11 cellular contexts compared by ENCODE assay signal in genomic region chr11:94131363-94132115, GRCh38. TPM values are rescaled to one million over a fixed set of nuclear protein-coding genes. Genes with fewer than 3 reads are reported as not detected.
DNase-seq lines count a peak whose midpoint lies in the region; ATAC-seq and TF ChIP-seq lines count a peak whose summit lies in the region.
"Had no signal": no experiment of that assay in that cellular context is flagged by ENCODE, and none has a peak within 500 bp of the region (broad histone marks: within the 10 kb centered on the region; RNA-seq: fewer than 3 reads in every experiment).

No MANE protein-coding gene starts in this region.

- no peaks in the 10 kb centered on the region for H3K9me2 ChIP-seq in SK-N-SH

- H3K4me3 Mint-ChIP-seq in nephron progenitor cell, result no peak overlapping the region
- H3K4me3 Mint-ChIP-seq: activated CD8-positive, alpha-beta T cell treated with anti-CD3 and anti-CD28 coated beads, Interleukin-2, amount 10 ng/mL, durations not matched to agents 7 days and 5 days had no signal

- no peak overlapping the region for H2AFZ ChIP-seq in SK-N-SH (ENCODE audit: low read depth)

- no peaks in the 10 kb centered on the region for H3K36me3 ChIP-seq in SK-N-SH (replicated peaks in 1 of 2; ENCODE audit: control insufficient read depth in 1 of 2, insufficient read depth in 2 of 2, low read length in 1 of 2)
- H3K36me3 ChIP-seq in skeletal muscle tissue (ENCODE audit: control insufficient read depth in 3 of 3, insufficient read depth in 3 of 3, low read length in 3 of 3), result peaks cover 0 to 2% (median 0%) of the 10 kb centered on the region in 3 donors
- no peaks in the 10 kb centered on the region for H3K36me3 ChIP-seq in HAP-1 (replicated peaks)

- WGBS in SK-N-SH (ENCODE audit: low lambda C conversion rate), result 21% methylated on average over 1 of the region's 1 CpG

- H3K27me3 Mint-ChIP-seq in nephron progenitor cell (ENCODE audit: low read depth, poor library complexity), result no peaks in the 10 kb centered on the region

- H3K27ac ChIP-seq in SK-N-SH (ENCODE audit: low read depth in 2 of 2, low read length in 1 of 2), result peak overlapping the region; percentile 70 to 89
- peak overlapping the region; percentile 87 for H3K27ac ChIP-seq in skeletal muscle tissue (ENCODE audit: low read depth, low read length)

- H3K9me3 ChIP-seq in SK-N-SH, result no peaks in the 10 kb centered on the region
- no peaks in the 10 kb centered on the region for H3K9me3 ChIP-seq in skeletal muscle tissue (ENCODE audit: control insufficient read depth in 3 of 3, low read length in 3 of 3)
- no peaks in the 10 kb centered on the region for H3K9me3 ChIP-seq in HAP-1

- H3F3A ChIP-seq in SK-N-SH (replicated peaks; ENCODE audit: insufficient read depth), result peaks cover 25% of the 10 kb centered on the region

- ATAC-seq in GM18868 (IDR thresholded peaks at IDR 0.05; ENCODE audit: unreplicated experiment), result no peak
- ATAC-seq: activated CD8-positive, alpha-beta T cell treated with anti-CD3 and anti-CD28 coated beads, Interleukin-2, amount 10 ng/mL, durations not matched to agents 7 days and 5 days had no signal

- H3K4me3 ChIP-seq in SK-N-SH (ENCODE audit: low read depth in 2 of 2, low read length in 1 of 2) (peak overlapping the region; percentile 9 to 69; a peak in 3 of 4 replicates), foreskin fibroblast (ENCODE audit: low read depth in 1 of 2, low read length in 2 of 2) (peak overlapping the region; percentile 81 to 85), skeletal muscle tissue (ENCODE audit: low read length in 3 of 3) (peak overlapping the region in 2 of 3 donors; percentile 96 to 97), HAP-1 (no peak overlapping the region)

- CTCF ChIA-PET in SK-N-SH (lab: Yijun Ruan, JAX), result interaction anchor here (1.1 kb wide), 2 partner anchors 236 to 286 kb away, joined by 3 read pairs; no protein-coding TSS in a partner anchor

- H3K79me2 ChIP-seq in SK-N-SH (ENCODE audit: insufficient read depth), result peaks cover 69% of the 10 kb centered on the region

- TF ChIP-seq CTCF in SK-N-SH (IDR thresholded peaks at IDR 0.05) (no peak), foreskin fibroblast (IDR thresholded peaks at IDR 0.05; ENCODE audit: low read depth, low read length) (no peak), nephron progenitor cell (IDR thresholded peaks at IDR 0.05) (no peak)

- TF ChIP-seq RAD21 in SK-N-SH (IDR thresholded peaks at IDR 0.05; ENCODE audit: low read length), result no peak

- POLR2A ChIA-PET in SK-N-SH (lab: Yijun Ruan, JAX), result no interaction called here

- H3K4me2 ChIP-seq in SK-N-SH, result peak overlapping the region; percentile 85

- DNase-seq in HS-5 (ENCODE audit: low read depth) (peak; percentile 19), SK-N-SH (peak; percentile 44), foreskin fibroblast (peak; percentile 50 to 77), activated gamma-delta T cell treated with Interleukin-2 at 50 U/mL for 16 hours (no peak), nephron progenitor cell (no peak), HAP-1 (ENCODE audit: low spot score in 2 of 2) (no peak)
- DNase-seq: activated CD8-positive, alpha-beta T cell treated with anti-CD3 and anti-CD28 coated beads, Interleukin-2, amount 10 ng/mL, durations not matched to agents 7 days and 5 days; NCI-H1930; posterior cingulate gyrus had no signal

- in situ Hi-C loops in HAP-1 (cut with MboI; ENCODE audit: low sequenced_read_pairs), result loop anchor here (25.0 kb wide), 1 partner anchor 394 kb away; the partner anchor contains the start of genes C11orf54 and TAF1D

- no peak overlapping the region for H3K27ac Mint-ChIP-seq in nephron progenitor cell
- H3K27ac Mint-ChIP-seq: activated CD8-positive, alpha-beta T cell treated with anti-CD3 and anti-CD28 coated beads, Interleukin-2, amount 10 ng/mL, durations not matched to agents 7 days and 5 days had no signal

- H3K9me3 Mint-ChIP-seq in nephron progenitor cell, result no peaks in the 10 kb centered on the region

- peaks cover 24% of the 10 kb centered on the region; the same call in 1 of the 2 replicates for H4K20me1 ChIP-seq in SK-N-SH (ENCODE audit: insufficient read depth)

- H3K4me1 Mint-ChIP-seq in nephron progenitor cell, result peaks cover 29% of the 10 kb centered on the region

- H3K9ac ChIP-seq in SK-N-SH (peak overlapping the region; percentile 23; the same call in 1 of the 2 replicates), skeletal muscle tissue (ENCODE audit: low read depth in 1 of 3, low read length in 3 of 3) (peak overlapping the region in 1 of 3 donors; percentile 39)

- H3K4me1 ChIP-seq in SK-N-SH (ENCODE audit: control insufficient read depth in 1 of 2, insufficient read depth in 2 of 2, low read depth in 1 of 2, low read length in 1 of 2) (peaks cover 52 to 58% of the 10 kb centered on the region in 2 experiments), skeletal muscle tissue (ENCODE audit: control insufficient read depth in 3 of 3, insufficient read depth in 3 of 3, low read length in 3 of 3) (peaks cover 52 to 81% (median 65%) of the 10 kb centered on the region in 3 donors), HAP-1 (peaks cover 9% of the 10 kb centered on the region)

- H3K36me3 Mint-ChIP-seq in nephron progenitor cell (ENCODE audit: low read depth), result peaks cover 13% of the 10 kb centered on the region

- no peak for TF ChIP-seq EP300 in SK-N-SH (IDR thresholded peaks at IDR 0.05; ENCODE audit: borderline replicate concordance in 1 of 2, low read depth in 1 of 2, low read length in 1 of 2)

- H3K27me3 ChIP-seq in SK-N-SH (ENCODE audit: insufficient read depth) (no peaks in the 10 kb centered on the region), skeletal muscle tissue (ENCODE audit: control insufficient read depth in 3 of 3, insufficient read depth in 3 of 3, low read length in 3 of 3) (no peaks in the 10 kb centered on the region), HAP-1 (ENCODE audit: low read depth) (no peaks in the 10 kb centered on the region)

TF ChIP-seq in SK-N-SH, 30 proteins besides CTCF, POLR2A, EP300 and RAD21:
- TF ChIP-seq CHD2 (IDR thresholded peaks at IDR 0.05; ENCODE audit: low read length, partially characterized antibody) (no peak), FOSL2 (IDR thresholded peaks at IDR 0.05; ENCODE audit: borderline replicate concordance, low read depth) (no peak), RXRA (IDR thresholded peaks at IDR 0.05; ENCODE audit: borderline replicate concordance, low read depth) (no peak), NRF1 (IDR thresholded peaks at IDR 0.05; ENCODE audit: low read depth, low read length) (no peak), TEAD4 (IDR thresholded peaks at IDR 0.05; ENCODE audit: borderline replicate concordance, insufficient read depth) (no peak), NFIC (IDR thresholded peaks at IDR 0.05; ENCODE audit: borderline replicate concordance) (peak; percentile 75), TCF12 (IDR thresholded peaks at IDR 0.05) (no peak), FOXJ3 (CRISPR knock-in tag; IDR thresholded peaks at IDR 0.05) (no peak)

RNA-seq across cellular contexts. Expression of gene PANX1, which starts 2.9 kb away (rescaled TPM):
- polyA plus RNA-seq in SK-N-SH (2012; rRNA removed), result 11.1 and 16.9 TPM in 2 replicates
- 13.9 and 14.8 TPM in 2 replicates for polyA plus RNA-seq in SK-N-SH (2012; cell fraction: cytosol; rRNA removed)
- polyA plus RNA-seq in SK-N-SH (2012; cell fraction: nucleus; rRNA removed), result 4.2 and 9.0 TPM in 2 replicates
- total RNA-seq in skeletal muscle tissue, result 20.4 TPM

Comparison
In these comparisons a context has a peak if more than half of its experiments do, and no peak if none do; other contexts are left out.
1. DNase-seq: peak in HS-5 (single experiment), SK-N-SH (single experiment) and foreskin fibroblast (2 of 2); none in activated gamma-delta T cell treated with Interleukin-2 at 50 U/mL for 16 hours (single experiment), nephron progenitor cell (single experiment) and HAP-1 (0 of 2).